21 cellular contexts compared by ENCODE assay signal in the genomic region with DNA sequence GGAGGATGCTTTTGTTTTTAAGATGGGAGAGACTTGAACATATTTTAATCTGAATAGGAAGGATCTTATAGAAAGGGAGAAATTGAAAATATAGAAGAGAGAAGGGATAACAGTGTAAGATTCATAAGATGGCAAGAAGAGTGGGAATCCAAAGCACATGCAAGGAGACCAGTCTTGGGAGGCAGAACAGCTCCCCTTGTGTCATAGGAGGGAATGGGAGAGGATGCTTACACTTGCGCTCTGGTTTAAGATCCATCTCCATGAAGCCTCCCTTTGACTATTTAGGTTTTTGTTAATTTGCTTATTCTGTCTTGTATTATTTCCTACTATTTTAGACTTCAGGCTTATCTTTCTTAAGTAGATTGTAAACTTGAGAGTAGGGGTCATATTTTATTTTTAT. TPM values are rescaled to one million over a fixed set of nuclear protein-coding genes. Genes with fewer than 3 reads are reported as not detected.
DNase-seq lines count a peak whose midpoint lies in the region; FAIRE-seq and TF ChIP-seq lines count a peak whose summit lies in the region.
"Had no signal": no experiment of that assay in that cellular context is flagged by ENCODE, and none has a peak within 500 bp of the region (broad histone marks: within the 10 kb centered on the region; RNA-seq: fewer than 3 reads in every experiment).

No MANE protein-coding gene starts in this region.

- H3K9me2 ChIP-seq in Karpas-422 (replicated peaks; ENCODE audit: insufficient read depth, low read length), result no peaks in the 10 kb centered on the region

- dilution Hi-C loops in keratinocyte (cut with MboI; ENCODE audit: extremely low pct_ligation_motif_present, low sequenced_read_pairs), result no loop called here

- no peak overlapping the region for H3K27ac ChIP-seq in keratinocyte (ENCODE audit: control insufficient read depth, insufficient read depth, low read length)
- H3K27ac ChIP-seq in Karpas-422 (ENCODE audit: low read length), result no peak overlapping the region
- H3K27ac ChIP-seq: ascending aorta had no signal

- H2AFZ ChIP-seq in keratinocyte (ENCODE audit: control insufficient read depth, low read length) (no peak overlapping the region), Karpas-422 (ENCODE audit: low read length) (no peak overlapping the region)

- H3K27me3 ChIP-seq in keratinocyte (ENCODE audit: control insufficient read depth, extremely low read depth, insufficient read depth, low read length), result no peaks in the 10 kb centered on the region
- H3K27me3 ChIP-seq in Karpas-422 (ENCODE audit: low read length), result no peaks in the 10 kb centered on the region
- H3K27me3 ChIP-seq: ascending aorta had no signal

- no peaks in the 10 kb centered on the region for H3K9me3 ChIP-seq in keratinocyte (ENCODE audit: control insufficient read depth, low read depth, low read length)
- no peaks in the 10 kb centered on the region for H3K9me3 ChIP-seq in Karpas-422 (ENCODE audit: low read length)
- H3K9me3 ChIP-seq: ascending aorta had no signal

- FAIRE-seq in keratinocyte (lab: Jason Lieb, UNC), result no peak
- FAIRE-seq: islet of Langerhans had no signal

- H3K36me3 ChIP-seq in keratinocyte (ENCODE audit: control insufficient read depth in 2 of 2, extremely low read depth in 1 of 2, insufficient read depth in 2 of 2, low read length in 2 of 2) (no peaks in the 10 kb centered on the region), Karpas-422 (ENCODE audit: insufficient read depth, low read length) (peaks cover 8% of the 10 kb centered on the region; the same call in 1 of the 2 replicates)
- H3K36me3 ChIP-seq: ascending aorta had no signal

- H4K20me1 ChIP-seq in keratinocyte (ENCODE audit: control insufficient read depth, extremely low read depth, insufficient read depth, low read length) (no peaks in the 10 kb centered on the region), Karpas-422 (ENCODE audit: insufficient read depth, low read depth, low read length) (no peaks in the 10 kb centered on the region)

- DNase-seq in AG10803 (ENCODE audit: low read depth) (no peak), HFF-Myc (ENCODE audit: extremely low read depth, low read depth) (no peak), astrocyte of the spinal cord (ENCODE audit: low read depth, low spot score) (no peak), keratinocyte (ENCODE audit: low read depth, low spot score) (no peak), Karpas-422 (no peak), amygdala (lab: John Stamatoyannopoulos, UW) (no peak), HPDE6-E6E7 (ENCODE audit: extremely low spot score) (no peak)
- DNase-seq in stimulated activated CD8-positive, alpha-beta memory T cell treated with anti-CD3 and anti-CD28 coated beads, Interleukin-4, amount 100 ng/mL, for 48 hours, result no peak
- DNase-seq: activated naive CD4-positive, alpha-beta T cell; C1 segment of cervical spinal cord; dermis blood vessel endothelial cell; DMS79; head of caudate nucleus; SHP77 treated with DMSO at 0.1 percent for 48 hours had no signal

- H3K9ac ChIP-seq in keratinocyte (ENCODE audit: control insufficient read depth, extremely low read depth, insufficient read depth, low read length) (no peak overlapping the region), Karpas-422 (ENCODE audit: low read length) (no peak overlapping the region)

- H3K4me1 ChIP-seq in keratinocyte (ENCODE audit: control insufficient read depth, extremely low read depth, insufficient read depth, low read length) (no peaks in the 10 kb centered on the region), Karpas-422 (ENCODE audit: low read length) (no peaks in the 10 kb centered on the region)
- H3K4me1 ChIP-seq: ascending aorta had no signal

- H3K4me2 ChIP-seq in keratinocyte (ENCODE audit: control insufficient read depth, extremely low read depth, insufficient read depth, low read depth, low read length), result no peak overlapping the region
- no peak overlapping the region for H3K4me2 ChIP-seq in Karpas-422 (ENCODE audit: low read depth, low read length, poor library complexity, severe bottlenecking)

- H3K79me2 ChIP-seq in keratinocyte (ENCODE audit: control insufficient read depth, insufficient read depth, low read length) (no peaks in the 10 kb centered on the region), Karpas-422 (ENCODE audit: low read length) (peaks cover 3% of the 10 kb centered on the region; the same call in 1 of the 2 replicates)

- in situ Hi-C loops in astrocyte of the spinal cord (cut with HindIII; ENCODE audit: low sequenced_read_pairs), result no loop called here

- TF ChIP-seq CTCF in AG10803 (conservative IDR thresholded peaks at IDR 0.05; ENCODE audit: low read length) (peak; percentile 11; the same call in 1 of the 2 replicates), HFF-Myc (IDR thresholded peaks at IDR 0.05; ENCODE audit: low read depth, low read length, missing control alignments) (peak; percentile 14), astrocyte of the spinal cord (IDR thresholded peaks at IDR 0.05; ENCODE audit: low read depth, low read length) (peak; percentile 19), keratinocyte (optimal IDR thresholded peaks at IDR 0.05 in 1 of 3, IDR thresholded peaks at IDR 0.05 in 1 of 3, conservative IDR thresholded peaks at IDR 0.05 in 1 of 3; ENCODE audit: extremely low read depth in 1 of 3, insufficient read depth in 2 of 3, low read length in 3 of 3) (peak; percentile 21 to 41 (median 27))

- H3K4me3 ChIP-seq in AG10803 (ENCODE audit: low read length), result no peak overlapping the region
- no peak overlapping the region for H3K4me3 ChIP-seq in HFF-Myc (replicated peaks; ENCODE audit: low read depth, low read length)
- no peak overlapping the region for H3K4me3 ChIP-seq in astrocyte of the spinal cord (ENCODE audit: low read depth, low read length)
- no peak overlapping the region for H3K4me3 ChIP-seq in keratinocyte (ENCODE audit: control insufficient read depth in 2 of 3, extremely low read depth in 1 of 3, insufficient read depth in 2 of 3, low read depth in 1 of 3, low read length in 3 of 3)
- no peak overlapping the region for H3K4me3 ChIP-seq in Karpas-422 (ENCODE audit: low read length)
- H3K4me3 ChIP-seq: ascending aorta had no signal

- H3K9me1 ChIP-seq in keratinocyte (ENCODE audit: control insufficient read depth, extremely low read depth, insufficient read depth, low read length), result no peaks in the 10 kb centered on the region

RNA-seq across cellular contexts. Expression of a gene that starts 42.7 kb away (rescaled TPM):
- polyA plus RNA-seq in keratinocyte, result 1.1 to 7.1 TPM (median 6.6 TPM) in 3 replicates
- 0.11 TPM for polyA plus RNA-seq in keratinocyte (2011; ENCODE audit: low read depth)
- 1.3 and 2.0 TPM in 2 replicates for polyA plus RNA-seq in keratinocyte (2011; cell fraction: cytosol; rRNA removed)
- 1.7 and 2.2 TPM in 2 replicates for polyA plus RNA-seq in keratinocyte (2011; cell fraction: nucleus; rRNA removed)
- polyA plus RNA-seq in keratinocyte (2012; ENCODE audit: low replicate concordance), result 0.07 and 5.7 TPM in 2 replicates
- 0.63 to 6.5 TPM (median 2.1 TPM) in 3 replicates for polyA minus RNA-seq in keratinocyte
- polyA minus RNA-seq in keratinocyte (2011; cell fraction: cytosol; rRNA and poly(A)+ RNA removed), result 3.1 TPM
- polyA minus RNA-seq in keratinocyte (2011; cell fraction: nucleus; rRNA and poly(A)+ RNA removed), result 1.1 and 2.3 TPM in 2 replicates
- total RNA-seq in Karpas-422 (2014; rRNA removed; shearing (Covaris generic); ENCODE audit: low replicate concordance), result 12.6 and 15.0 TPM in 2 replicates
- total RNA-seq: ascending aorta had no signal

RNA-seq across cellular contexts. Expression of a gene that starts 42.9 kb away (rescaled TPM):
- polyA plus RNA-seq in keratinocyte, result 102 to 127 TPM (median 109 TPM) in 3 replicates
- polyA plus RNA-seq in keratinocyte (2011; ENCODE audit: low read depth), result 11.2 TPM
- 125 and 173 TPM in 2 replicates for polyA plus RNA-seq in keratinocyte (2011; cell fraction: cytosol; rRNA removed)
- polyA plus RNA-seq in keratinocyte (2011; cell fraction: nucleus; rRNA removed), result 91.0 and 107 TPM in 2 replicates
- polyA plus RNA-seq in keratinocyte (2012; ENCODE audit: low replicate concordance), result 49.2 and 72.9 TPM in 2 replicates
- polyA minus RNA-seq in keratinocyte, result 48.7 to 117 TPM (median 103 TPM) in 3 replicates
- polyA minus RNA-seq in keratinocyte (2011; cell fraction: cytosol; rRNA and poly(A)+ RNA removed), result 45.8 TPM
- 15.5 and 22.1 TPM in 2 replicates for polyA minus RNA-seq in keratinocyte (2011; cell fraction: nucleus; rRNA and poly(A)+ RNA removed)
- total RNA-seq in Karpas-422 (2014; rRNA removed; shearing (Covaris generic); ENCODE audit: low replicate concordance), result 51.5 and 54.5 TPM in 2 replicates

RNA-seq across cellular contexts. Expression of a gene that starts 50.6 kb away (rescaled TPM):
- polyA plus RNA-seq in keratinocyte, result not detected in 3 replicates
- not detected for polyA plus RNA-seq in keratinocyte (2011; ENCODE audit: low read depth)
- not detected in 2 replicates for polyA plus RNA-seq in keratinocyte (2011; cell fraction: cytosol; rRNA removed)
- polyA plus RNA-seq in keratinocyte (2011; cell fraction: nucleus; rRNA removed), result not detected in 2 replicates
- polyA plus RNA-seq in keratinocyte (2012; ENCODE audit: low replicate concordance), result 0.10 TPM in 1 of 2 replicates, not detected in the other
- polyA minus RNA-seq in keratinocyte, result not detected in 3 replicates
- not detected for polyA minus RNA-seq in keratinocyte (2011; cell fraction: cytosol; rRNA and poly(A)+ RNA removed)
- polyA minus RNA-seq in keratinocyte (2011; cell fraction: nucleus; rRNA and poly(A)+ RNA removed), result not detected in 2 replicates
- total RNA-seq in Karpas-422 (2014; rRNA removed; shearing (Covaris generic); ENCODE audit: low replicate concordance), result not detected in 2 replicates
- total RNA-seq: ascending aorta; dermis blood vessel endothelial cell; esophagus mucosa; sciatic nerve; T-helper 2 cell treated with Interferon-gamma antibody and Interleukin-4, amounts not matched to agents 100 ng/mL and 5 ng/mL, for 36 hours; temporal lobe had no signal
- polyA plus RNA-seq: neural cell had no signal
